In the genomic region with DNA sequence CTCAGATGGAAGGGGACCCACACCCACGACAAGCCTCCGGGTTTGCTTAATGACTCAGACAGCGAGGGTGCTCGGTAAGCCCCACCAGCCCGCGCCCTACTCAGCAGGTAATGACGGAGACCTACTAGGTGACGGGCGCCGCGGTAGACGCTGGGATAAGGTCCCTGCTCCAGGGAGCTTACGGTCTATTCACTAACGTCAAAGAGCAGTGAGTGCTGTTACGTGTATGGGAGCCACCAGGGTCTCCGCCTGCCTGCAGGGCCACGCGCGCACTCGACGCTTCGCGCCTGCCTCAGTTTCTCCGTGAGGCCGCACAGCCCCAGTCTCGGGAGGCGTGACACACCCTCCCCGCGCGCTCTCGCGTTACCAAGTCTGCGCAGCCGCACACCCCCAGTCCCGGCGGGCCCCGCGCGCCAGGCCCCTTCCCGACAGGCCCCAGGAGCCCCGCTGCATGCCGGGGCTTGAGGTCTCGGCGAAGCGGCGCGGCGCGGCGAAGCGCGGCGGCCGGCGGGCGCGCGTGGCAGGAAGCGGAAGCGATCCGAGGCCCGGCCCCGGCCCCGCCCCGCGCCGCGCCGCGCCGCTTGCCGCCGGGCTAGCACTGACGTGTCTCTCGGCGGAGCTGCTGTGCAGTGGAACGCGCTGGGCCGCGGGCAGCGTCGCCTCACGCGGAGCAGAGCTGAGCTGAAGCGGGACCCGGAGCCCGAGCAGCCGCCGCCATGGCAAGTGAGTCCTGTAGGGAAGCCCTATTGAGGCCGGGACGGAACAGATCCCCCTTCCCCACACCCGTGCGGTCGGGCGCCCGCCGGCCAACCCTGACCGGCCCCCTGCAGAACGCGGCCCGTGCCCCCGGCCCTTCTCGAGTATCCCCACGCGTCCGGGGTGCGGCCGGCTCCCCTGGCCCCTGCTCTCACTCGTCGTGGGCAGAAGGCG, we compare ENCODE assay signal across 8 cellular contexts. TPM values are rescaled to one million over a fixed set of nuclear protein-coding genes. Genes with fewer than 3 reads are reported as not detected.
DNase-seq lines count a peak whose midpoint lies in the region; TF ChIP-seq lines count a peak whose summit lies in the region.

A gene (plus strand): TSS at position 601 of the 930 bp plus-strand sequence. CDS start 116 bp downstream, at position 717.

- H3K27me3 ChIP-seq in SJSA1 (replicated peaks) (no peaks in the 10 kb centered on the region; the same call in 1 of the 2 replicates), neuronal stem cell (ENCODE audit: control insufficient read depth in 3 of 3, insufficient read depth in 3 of 3, low read depth in 1 of 3, low read length in 3 of 3) (no peaks in the 10 kb centered on the region), subcutaneous abdominal adipose tissue (ENCODE audit: control insufficient read depth in 5 of 5, insufficient read depth in 4 of 5, low read length in 5 of 5) (no peaks in the 10 kb centered on the region)

- CTCF ChIA-PET in HEK293T (lab: Yijun Ruan, JAX) = no interaction called here

- H3K4me2 ChIP-seq in neuronal stem cell (ENCODE audit: insufficient read depth, low read length, poor library complexity, severe bottlenecking) = peak within 1 kb of the TSS; percentile 99

- peaks cover 3% of the 10 kb centered on the region for H3K79me1 ChIP-seq in neuronal stem cell (ENCODE audit: low read depth, low read length)

- H2BK15ac ChIP-seq in neuronal stem cell (ENCODE audit: low read length) = peak within 1 kb of the TSS; percentile 45

- peak within 1 kb of the TSS; percentile 29 for H4K8ac ChIP-seq in neuronal stem cell (ENCODE audit: low read depth, low read length)

- H3K4ac ChIP-seq in neuronal stem cell (ENCODE audit: low read length) = no peak within 1 kb of the TSS

- H2BK5ac ChIP-seq in neuronal stem cell (ENCODE audit: low read length) = peak within 1 kb of the TSS; percentile 90

- peak within 1 kb of the TSS; percentile 97 for H3K4me3 ChIP-seq in SJSA1
- peak within 1 kb of the TSS; percentile 97 for H3K4me3 ChIP-seq in neuronal stem cell (ENCODE audit: low read length in 2 of 2)
- peak within 1 kb of the TSS; percentile 94 to 98 (median 97) for H3K4me3 ChIP-seq in subcutaneous abdominal adipose tissue (ENCODE audit: low read depth in 1 of 5, low read length in 5 of 5)

- H3K27ac ChIP-seq in SJSA1 = peak within 1 kb of the TSS; percentile 87
- H3K27ac ChIP-seq in neuronal stem cell (replicated peaks; ENCODE audit: low read length) = peak within 1 kb of the TSS; percentile 42
- H3K27ac ChIP-seq in subcutaneous abdominal adipose tissue (ENCODE audit: low read depth, low read length) = peak within 1 kb of the TSS; percentile 96

- H3K9ac ChIP-seq in neuronal stem cell (ENCODE audit: low read depth, low read length, poor library complexity) (peak within 1 kb of the TSS; percentile 99), subcutaneous abdominal adipose tissue (ENCODE audit: low read length in 5 of 5) (peak within 1 kb of the TSS; percentile 91 to 99 (median 99))

- H4K91ac ChIP-seq in neuronal stem cell (ENCODE audit: low read depth, low read length, poor library complexity) = no peak within 1 kb of the TSS

- H3K9me3 ChIP-seq in SJSA1 (replicated peaks) (no peaks in the 10 kb centered on the region), neuronal stem cell (replicated peaks in 1 of 2; ENCODE audit: control insufficient read depth in 2 of 2, insufficient read depth in 1 of 2, low read depth in 1 of 2, low read length in 2 of 2) (no peaks in the 10 kb centered on the region), subcutaneous abdominal adipose tissue (ENCODE audit: control insufficient read depth in 5 of 5, low read length in 5 of 5) (no peaks in the 10 kb centered on the region)

- WGBS in neuronal stem cell (ENCODE audit: extremely low coverage in 2 of 2, insufficient read length in 2 of 2, insufficient replicate concordance in 1 of 2), 2 donors = no CpG with 5 or more reads among the region's 111 CpGs

- DNase-seq in GM03348 (ENCODE audit: low spot score) (peak; percentile 99), HEK293T (ENCODE audit: extremely low spot score) (peak; percentile 96), MV-4-11 (lab: John Stamatoyannopoulos, UW) (peak; percentile 89), SJSA1 (ENCODE audit: low read depth in 1 of 2, low spot score in 2 of 2) (peak; percentile 82 to 93), foreskin melanocyte (peak; percentile 86), neuronal stem cell (ENCODE audit: low spot score) (peak; percentile 88)
- DNase-seq in activated naive CD4-positive, alpha-beta T cell (lab: John Stamatoyannopoulos, UW) = peak; percentile 82 to 96 (median 92)

- peak within 1 kb of the TSS; percentile 24 for H2AK5ac ChIP-seq in neuronal stem cell (ENCODE audit: low read depth, low read length)

- peak within 1 kb of the TSS; percentile 99 for H3K14ac ChIP-seq in neuronal stem cell (ENCODE audit: low read length)

- H3K36me3 ChIP-seq in SJSA1 (peaks cover 50% of the 10 kb centered on the region), neuronal stem cell (replicated peaks in 1 of 2; ENCODE audit: control insufficient read depth in 2 of 2, insufficient read depth in 2 of 2, low read length in 2 of 2) (peaks cover 14 to 39% of the 10 kb centered on the region in 2 donors), subcutaneous abdominal adipose tissue (ENCODE audit: control insufficient read depth in 5 of 5, insufficient read depth in 5 of 5, low read length in 5 of 5) (peaks cover 11 to 25% (median 20%) of the 10 kb centered on the region in 5 donors)

- peak within 1 kb of the TSS; percentile 94 for H2AFZ ChIP-seq in neuronal stem cell (ENCODE audit: low read length)

- peak within 1 kb of the TSS; percentile 98 for H3K18ac ChIP-seq in neuronal stem cell (ENCODE audit: low read length)

- H3K23ac ChIP-seq in neuronal stem cell (ENCODE audit: low read depth, low read length, poor library complexity) = peak within 1 kb of the TSS; percentile 99

- no peak within 1 kb of the TSS for H2BK120ac ChIP-seq in neuronal stem cell (ENCODE audit: low read depth, low read length)

- peaks cover 34% of the 10 kb centered on the region for H3K4me1 ChIP-seq in SJSA1 (replicated peaks)
- H3K4me1 ChIP-seq in neuronal stem cell (ENCODE audit: control insufficient read depth in 2 of 2, insufficient read depth in 1 of 2, low read depth in 1 of 2, low read length in 2 of 2) = peaks cover 8 to 17% of the 10 kb centered on the region in 2 donors
- H3K4me1 ChIP-seq in subcutaneous abdominal adipose tissue (ENCODE audit: control insufficient read depth in 5 of 5, insufficient read depth in 5 of 5, low read length in 5 of 5) = peaks cover 10 to 42% (median 40%) of the 10 kb centered on the region in 5 donors

- peak within 1 kb of the TSS; percentile 14 for H2BK12ac ChIP-seq in neuronal stem cell (ENCODE audit: low read length)

- POLR2A ChIA-PET in HEK293T (lab: Yijun Ruan, JAX) = interaction anchor here (0.7 to 3.1 kb wide), 6 partner anchors 10 to 530 kb away, joined by 3 to 11 read pairs (median 6); a partner anchor contains a TSS

TF ChIP-seq in HEK293T, 16 proteins besides CTCF, POLR2A, EP300 and RAD21:
- TF ChIP-seq L3MBTL2 (conservative IDR thresholded peaks at IDR 0.05) (peak; percentile 94), NFRKB (IDR thresholded peaks at IDR 0.05) (no peak), TARDBP (IDR thresholded peaks at IDR 0.05) (peak; percentile 51; the same call in 1 of the 2 replicates), ELF4 (IDR thresholded peaks at IDR 0.05) (peak; percentile 21; the same call in 1 of the 2 replicates)

RNA-seq across cellular contexts. Expression of the gene that starts here (rescaled TPM):
- 207 and 285 TPM in 2 replicates for total RNA-seq in SJSA1 (2014; rRNA removed; shearing (Covaris generic))
- 61.5 TPM for polyA plus RNA-seq in neuronal stem cell (2013, experiment 1 of 2)
- polyA plus RNA-seq in neuronal stem cell (2013, experiment 2 of 2) = 64.0 TPM

Comparison
In these comparisons a context has a peak if more than half of its experiments do, and no peak if none do; other contexts are left out.
1. Peak in every context shown above with its lines: DNase-seq, H3K4me3 ChIP-seq and H3K27ac ChIP-seq.
2. H3K27ac ChIP-seq: peak in every context shown above with its lines; median percentile 96 in subcutaneous abdominal adipose tissue; 87 in SJSA1; 42 in neuronal stem cell.